Comparison of ENCODE assay signal across 1 cellular context in the genomic region with DNA sequence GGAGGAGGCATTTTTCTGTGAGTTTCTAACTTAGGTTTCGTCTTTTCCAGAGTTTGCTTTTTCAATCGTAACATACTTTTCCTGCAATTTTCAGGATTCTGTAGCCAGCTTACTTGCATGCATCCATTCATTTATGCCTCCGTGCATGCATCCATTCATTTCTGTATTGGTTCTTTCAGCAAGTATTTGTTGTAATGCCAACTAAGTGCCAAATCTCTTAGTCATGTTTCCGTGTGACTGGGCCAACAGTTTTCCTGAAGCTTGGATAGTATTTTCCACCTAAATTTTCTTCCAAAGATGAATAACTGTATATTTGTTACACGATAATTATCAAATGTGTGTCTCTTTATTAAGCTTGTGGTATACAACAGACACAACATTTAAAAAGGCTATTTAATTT.
TF ChIP-seq lines count a peak whose summit lies in the region.

No MANE protein-coding gene starts in this region.

TF ChIP-seq in HCT116, 20 proteins besides CTCF, POLR2A, EP300 and RAD21 (continued from another document):
- no peak for TF ChIP-seq ZBTB33 (IDR thresholded peaks at IDR 0.05; ENCODE audit: extremely low read depth, insufficient replicate concordance, low read length)
- no peak for TF ChIP-seq YY1 (IDR thresholded peaks at IDR 0.05; ENCODE audit: extremely low read depth, insufficient replicate concordance, low read depth, low read length)
- TF ChIP-seq, protein P1, sequence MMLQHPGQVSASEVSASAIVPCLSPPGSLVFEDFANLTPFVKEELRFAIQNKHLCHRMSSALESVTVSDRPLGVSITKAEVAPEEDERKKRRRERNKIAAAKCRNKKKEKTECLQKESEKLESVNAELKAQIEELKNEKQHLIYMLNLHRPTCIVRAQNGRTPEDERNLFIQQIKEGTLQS (IDR thresholded peaks at IDR 0.05): no peak
- no peak for TF ChIP-seq EGR1 (IDR thresholded peaks at IDR 0.05; ENCODE audit: low read depth)
- TF ChIP-seq ELF1 (IDR thresholded peaks at IDR 0.05; ENCODE audit: borderline replicate concordance, low read depth): no peak
- no peak for TF ChIP-seq ZNF274 (IDR thresholded peaks at IDR 0.05; ENCODE audit: low read depth, low read length)
